Comparison of ENCODE assay signal across 8 cellular contexts in genomic region chr6:54267798-54268197, GRCh38. TPM values are rescaled to one million over a fixed set of nuclear protein-coding genes. Genes with fewer than 3 reads are reported as not detected.
DNase-seq lines count a peak whose midpoint lies in the region; ATAC-seq and TF ChIP-seq lines count a peak whose summit lies in the region.

No MANE protein-coding gene starts in this region.

- peak; percentile 57 for DNase-seq in Calu3
- peak; percentile 27 for DNase-seq in fibroblast of the conjunctiva (ENCODE audit: low read depth)
- no peak for DNase-seq in T-helper 2 cell treated with Interferon-gamma antibody and Interleukin-4, amounts not matched to agents 5 μg/mL and 100 μg/mL, for 36 hours (ENCODE audit: low spot score)
- no peak for DNase-seq in activated CD4-positive, alpha-beta T cell treated with anti-CD3 and anti-CD28 coated beads, Interleukin-2, amount 50 U/mL, for 4 hours
- DNase-seq in CD1c-positive myeloid dendritic cell (ENCODE audit: extremely low spot score) = no peak

- H3K27ac ChIP-seq in HEK293 (ENCODE audit: extremely low read depth, low read depth, low read length) (no peak overlapping the region), OCI-LY3 (ENCODE audit: low read length) (no peak overlapping the region)

- H3K36me3 ChIP-seq in HEK293 (ENCODE audit: control insufficient read depth in 2 of 2, insufficient read depth in 1 of 2, low read length in 2 of 2) = no peaks in the 10 kb centered on the region
- H3K36me3 ChIP-seq in OCI-LY3 (replicated peaks; ENCODE audit: low read depth, low read length) = no peaks in the 10 kb centered on the region

- peaks cover 8% of the 10 kb centered on the region for H3K4me1 Mint-ChIP-seq in Calu3 (ENCODE audit: low read depth, unreplicated experiment)
- no peaks in the 10 kb centered on the region for H3K4me1 Mint-ChIP-seq in T-helper 2 cell treated with Interferon-gamma antibody and Interleukin-4, amounts not matched to agents 5 μg/mL and 100 μg/mL, for 36 hours (ENCODE audit: low read depth)

- CTCF ChIA-PET in Calu3 (lab: Charles Lee) (interaction anchor here (0.7 to 1.1 kb wide), 2 partner anchors 270 to 281 kb away, joined by 4 to 5 read pairs; no protein-coding TSS in a partner anchor), HEK293 (lab: Yijun Ruan, JAX) (interaction anchor here (0.6 to 10.2 kb wide), 20 partner anchors 9 to 1025 kb away, joined by 3 to 141 read pairs (median 4); no protein-coding TSS in a partner anchor)

- H3K9ac ChIP-seq in OCI-LY3 (ENCODE audit: low read length) = no peak overlapping the region

- no peak for ATAC-seq in GM21825 (IDR thresholded peaks at IDR 0.05; ENCODE audit: unreplicated experiment)

- no peak overlapping the region for H2AFZ ChIP-seq in OCI-LY3 (ENCODE audit: low read depth, low read length)

- POLR2A ChIA-PET in HEK293 (lab: Yijun Ruan, JAX) = no interaction called here

- TF ChIP-seq CTCF in Calu3 (IDR thresholded peaks at IDR 0.05; ENCODE audit: unreplicated experiment) (peak; percentile 46), HEK293 (tag by site-specific recombination; IDR thresholded peaks at IDR 0.05) (no peak), OCI-LY3 (IDR thresholded peaks at IDR 0.05; ENCODE audit: low read depth, low read length) (peak; percentile 72)

- intact Hi-C loops in Calu3 (cut with micrococcal nuclease; ENCODE audit: unreplicated experiment) = loop anchor here (2.0 kb wide), 1 partner anchor 41 kb away; the partner anchor contains the start of gene TINAG

- H3K9me3 ChIP-seq in HEK293 (ENCODE audit: control insufficient read depth, insufficient read depth, low read depth, low read length) (no peaks in the 10 kb centered on the region), OCI-LY3 (ENCODE audit: insufficient read depth, low read length) (no peaks in the 10 kb centered on the region)

- H3K4me3 Mint-ChIP-seq in Calu3 (ENCODE audit: low read depth, unreplicated experiment) = no peak overlapping the region
- no peak overlapping the region for H3K4me3 Mint-ChIP-seq in T-helper 2 cell treated with Interferon-gamma antibody and Interleukin-4, amounts not matched to agents 5 μg/mL and 100 μg/mL, for 36 hours

- H3K27ac Mint-ChIP-seq in Calu3 (ENCODE audit: unreplicated experiment) = no peak overlapping the region
- H3K27ac Mint-ChIP-seq in T-helper 2 cell treated with Interferon-gamma antibody and Interleukin-4, amounts not matched to agents 5 μg/mL and 100 μg/mL, for 36 hours = no peak overlapping the region

- H3K27me3 Mint-ChIP-seq in Calu3 (ENCODE audit: unreplicated experiment) = no peaks in the 10 kb centered on the region
- H3K27me3 Mint-ChIP-seq in T-helper 2 cell treated with Interferon-gamma antibody and Interleukin-4, amounts not matched to agents 5 μg/mL and 100 μg/mL, for 36 hours (ENCODE audit: low read depth) = no peaks in the 10 kb centered on the region

- H3K4me3 ChIP-seq in HEK293 (ENCODE audit: low read depth, low read length) (no peak overlapping the region), OCI-LY3 (ENCODE audit: low read length) (no peak overlapping the region)

- H3K27me3 ChIP-seq in OCI-LY3 (ENCODE audit: low read depth, low read length) = peaks cover 23% of the 10 kb centered on the region

- no peak overlapping the region for H3K4me2 ChIP-seq in OCI-LY3 (ENCODE audit: low read length)

- no peaks in the 10 kb centered on the region for H3K36me3 Mint-ChIP-seq in Calu3 (ENCODE audit: insufficient read depth, unreplicated experiment)
- H3K36me3 Mint-ChIP-seq in T-helper 2 cell treated with Interferon-gamma antibody and Interleukin-4, amounts not matched to agents 5 μg/mL and 100 μg/mL, for 36 hours (ENCODE audit: low read depth) = no peaks in the 10 kb centered on the region

- H3K9me3 Mint-ChIP-seq in Calu3 (ENCODE audit: low read depth, unreplicated experiment) = no peaks in the 10 kb centered on the region
- H3K9me3 Mint-ChIP-seq in T-helper 2 cell treated with Interferon-gamma antibody and Interleukin-4, amounts not matched to agents 5 μg/mL and 100 μg/mL, for 36 hours = no peaks in the 10 kb centered on the region

- H3K79me2 ChIP-seq in OCI-LY3 (ENCODE audit: low read length) = no peaks in the 10 kb centered on the region

- BruUV-seq in Calu3 (replicated peaks; lab: Mats Ljungman, UMichigan) = no TSS peak

- no peaks in the 10 kb centered on the region for H4K20me1 ChIP-seq in OCI-LY3 (ENCODE audit: insufficient read depth, low read length)

- no peaks in the 10 kb centered on the region for H3K4me1 ChIP-seq in HEK293 (ENCODE audit: control insufficient read depth, insufficient read depth, low read length)
- peaks cover 25% of the 10 kb centered on the region for H3K4me1 ChIP-seq in OCI-LY3 (ENCODE audit: low read length)

TF ChIP-seq in HEK293, 187 proteins besides CTCF, POLR2A, EP300 and RAD21:
- TF ChIP-seq ZNF157 (tag by site-specific recombination; IDR thresholded peaks at IDR 0.05) (no peak), ZNF19 (tag by site-specific recombination; IDR thresholded peaks at IDR 0.05; ENCODE audit: low read depth) (no peak), ZNF654 (tag by site-specific recombination; IDR thresholded peaks at IDR 0.05; ENCODE audit: low read depth) (peak; percentile 26)

RNA-seq across cellular contexts. Expression of gene TINAG, which starts 40.4 kb away (rescaled TPM):
- total RNA-seq in Calu3 (2022) = 12.6 and 17.4 TPM in 2 replicates

Comparison
In these comparisons a context has a peak if more than half of its experiments do, and no peak if none do; other contexts are left out.
1. DNase-seq: peak in Calu3 (single experiment) and fibroblast of the conjunctiva (single experiment); none in T-helper 2 cell treated with Interferon-gamma antibody and Interleukin-4, amounts not matched to agents 5 μg/mL and 100 μg/mL, for 36 hours (single experiment), activated CD4-positive, alpha-beta T cell treated with anti-CD3 and anti-CD28 coated beads, Interleukin-2, amount 50 U/mL, for 4 hours (0 of 2) and CD1c-positive myeloid dendritic cell (single experiment).